ENCODE assay signal across 23 cellular contexts in the genomic region with DNA sequence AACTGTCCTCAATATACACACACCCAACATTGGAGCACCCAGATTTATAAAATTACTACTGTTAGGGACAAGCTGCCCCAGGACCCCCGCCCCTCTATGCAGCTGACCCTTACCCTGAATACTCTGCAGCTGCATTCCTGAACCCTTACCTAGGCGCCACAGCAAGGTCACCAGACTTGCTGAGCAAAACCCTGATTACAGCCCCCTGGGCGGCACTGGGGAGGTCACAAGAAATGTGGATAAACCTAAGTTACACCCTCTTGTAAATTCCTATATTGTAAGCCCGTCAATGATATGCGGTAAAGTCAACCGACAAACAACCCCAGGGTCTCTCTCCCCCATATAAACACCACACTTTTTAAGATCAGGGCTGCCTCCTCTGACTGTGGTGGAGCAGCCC.
"Had no signal": no experiment of that assay in that cellular context is flagged by ENCODE, and none has a peak within 500 bp of the region (broad histone marks: within the 10 kb centered on the region; RNA-seq: fewer than 3 reads in every experiment).

No MANE protein-coding gene starts in this region.

- H3K27me3 Mint-ChIP-seq: naive thymus-derived CD4-positive, alpha-beta T cell; stimulated activated naive CD8-positive, alpha-beta T cell treated with anti-CD3 and anti-CD28 coated beads, Interleukin-15, amount 100 ng/mL, for 72 hours had no signal

- H3K4me1 Mint-ChIP-seq: nephron, neural progenitor cell had no signal

- H3K4me1 ChIP-seq: lower lobe of right lung, parathyroid adenoma, prostate gland, suprapubic skin, vagina had no signal

- H3K27ac ChIP-seq: coronary artery, esophagus squamous epithelium, lower lobe of right lung, neural progenitor cell, parathyroid adenoma, prostate gland, sigmoid colon, skin epidermis, spleen, suprapubic skin, transverse colon, vagina had no signal

- H3K27me3 ChIP-seq: esophagus squamous epithelium, neural progenitor cell, sigmoid colon, spleen, suprapubic skin, transverse colon, vagina had no signal

- H3K4me3 ChIP-seq: coronary artery, esophagus squamous epithelium, lower lobe of right lung, neural progenitor cell, prostate gland, sigmoid colon, skin epidermis, spleen, suprapubic skin, transverse colon, vagina had no signal

- H3K36me3 ChIP-seq: esophagus squamous epithelium, lower lobe of right lung, neural progenitor cell, prostate gland, sigmoid colon, suprapubic skin, transverse colon, vagina had no signal

- H3K4me2 ChIP-seq: neural progenitor cell had no signal

- H3K27ac Mint-ChIP-seq: immature natural killer cell; nephron; neural progenitor cell; stimulated activated naive CD8-positive, alpha-beta T cell treated with anti-CD3 and anti-CD28 coated beads, Interleukin-15, amount 100 ng/mL, for 72 hours had no signal

- ATAC-seq: left ventricle myocardium superior; lower lobe of right lung; naive thymus-derived CD4-positive, alpha-beta T cell; right cardiac atrium; stimulated activated naive CD8-positive, alpha-beta T cell treated with anti-CD3 and anti-CD28 coated beads, Interleukin-15, amount 100 ng/mL, for 72 hours had no signal

- H2AFZ ChIP-seq: neural progenitor cell, parathyroid adenoma had no signal

- DNase-seq: dermis blood vessel endothelial cell; effector memory CD4-positive, alpha-beta T cell; erythroblast; esophagus squamous epithelium; hypothalamus; immature natural killer cell; left ventricle myocardium superior; lower lobe of right lung; naive thymus-derived CD4-positive, alpha-beta T cell; sigmoid colon; spleen; stimulated activated naive CD4-positive, alpha-beta T cell; stimulated activated naive CD8-positive, alpha-beta T cell treated with anti-CD3 and anti-CD28 coated beads, Interleukin-15, amount 100 ng/mL, for 72 hours; transverse colon had no signal

- H3K4me3 Mint-ChIP-seq: immature natural killer cell; nephron; neural progenitor cell; stimulated activated naive CD8-positive, alpha-beta T cell treated with anti-CD3 and anti-CD28 coated beads, Interleukin-15, amount 100 ng/mL, for 72 hours had no signal

- H3K9ac ChIP-seq: neural progenitor cell, parathyroid adenoma had no signal

- H3K9me3 ChIP-seq: prostate gland, sigmoid colon, suprapubic skin, vagina had no signal
